9 cellular contexts compared by ENCODE assay signal in the genomic region with DNA sequence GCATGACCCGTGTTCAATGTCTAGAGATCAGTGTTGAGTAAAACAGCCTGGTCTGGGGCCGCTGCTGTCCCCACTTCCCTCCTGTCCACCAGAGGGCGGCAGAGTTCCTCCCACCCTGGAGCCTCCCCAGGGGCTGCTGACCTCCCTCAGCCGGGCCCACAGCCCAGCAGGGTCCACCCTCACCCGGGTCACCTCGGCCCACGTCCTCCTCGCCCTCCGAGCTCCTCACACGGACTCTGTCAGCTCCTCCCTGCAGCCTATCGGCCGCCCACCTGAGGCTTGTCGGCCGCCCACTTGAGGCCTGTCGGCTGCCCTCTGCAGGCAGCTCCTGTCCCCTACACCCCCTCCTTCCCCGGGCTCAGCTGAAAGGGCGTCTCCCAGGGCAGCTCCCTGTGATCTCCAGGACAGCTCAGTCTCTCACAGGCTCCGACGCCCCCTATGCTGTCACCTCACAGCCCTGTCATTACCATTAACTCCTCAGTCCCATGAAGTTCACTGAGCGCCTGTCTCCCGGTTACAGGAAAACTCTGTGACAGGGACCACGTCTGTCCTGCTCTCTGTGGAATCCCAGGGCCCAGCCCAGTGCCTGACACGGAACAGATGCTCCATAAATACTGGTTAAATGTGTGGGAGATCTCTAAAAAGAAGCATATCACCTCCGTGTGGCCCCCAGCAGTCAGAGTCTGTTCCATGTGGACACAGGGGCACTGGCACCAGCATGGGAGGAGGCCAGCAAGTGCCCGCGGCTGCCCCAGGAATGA. TPM values are rescaled to one million over a fixed set of nuclear protein-coding genes. Genes with fewer than 3 reads are reported as not detected.
DNase-seq lines count a peak whose midpoint lies in the region; ATAC-seq and TF ChIP-seq lines count a peak whose summit lies in the region.
"Had no signal": no experiment of that assay in that cellular context is flagged by ENCODE, and none has a peak within 500 bp of the region (broad histone marks: within the 10 kb centered on the region; RNA-seq: fewer than 3 reads in every experiment).

No MANE protein-coding gene starts in this region.

- DNase-seq in BJ (ENCODE audit: low read depth) (no peak), H9 (peak; percentile 90), NCI-H2227 treated with DMSO at 0.1 percent for 48 hours (lab: John Stamatoyannopoulos, UW) (peak; percentile 82), choroid plexus epithelial cell (ENCODE audit: low read depth) (peak; percentile 39), lung microvascular endothelial cell (ENCODE audit: low read depth in 2 of 2) (peak; percentile 40 to 50)
- peak; percentile 56 to 64 for DNase-seq in activated CD4-positive, alpha-beta T cell treated with anti-CD3 and anti-CD28 coated beads for 24 hours (ENCODE audit: low read depth in 2 of 2)
- peak; percentile 38 to 49 for DNase-seq in stimulated activated CD8-positive, alpha-beta memory T cell treated with anti-CD3 and anti-CD28 coated beads, Interleukin-7, amount 100 ng/mL, for 4 hours (ENCODE audit: low read depth in 2 of 2)

- WGBS in H9 (ENCODE audit: extremely low coverage, insufficient read length, low lambda C conversion rate) = no CpG with 5 or more reads among the region's 26 CpGs

- H3K4me3 Mint-ChIP-seq in H9 = peak overlapping the region in 1 of 2 experiments; percentile 71; a peak in 3 of 5 replicates

- H3K27me3 Mint-ChIP-seq in H9 (ENCODE audit: low read depth) = peaks cover 2% of the 10 kb centered on the region

- H3K9me3 ChIP-seq in H9 (ENCODE audit: control insufficient read depth, low read depth, low read length) = peaks cover 14% of the 10 kb centered on the region

- no peak overlapping the region for H2BK12ac ChIP-seq in H9 (ENCODE audit: insufficient read length, low read depth, low read length)

- TF ChIP-seq CTCF in BJ (IDR thresholded peaks at IDR 0.05; ENCODE audit: insufficient read depth, low read depth, low read length) (peak; percentile 57), H9 (conservative IDR thresholded peaks at IDR 0.05) (peak; percentile 57), choroid plexus epithelial cell (conservative IDR thresholded peaks at IDR 0.05; ENCODE audit: low read depth, low read length) (peak; percentile 66)

- peak overlapping the region; percentile 38 for H3K4me2 ChIP-seq in H9 (ENCODE audit: insufficient read depth, insufficient read length, low read length)

- H3K4me1 ChIP-seq in H9 (ENCODE audit: insufficient read depth, low read length) = no peaks in the 10 kb centered on the region

- H3K27me3 ChIP-seq in BJ (ENCODE audit: control insufficient read depth, insufficient read depth, low read length) (no peaks in the 10 kb centered on the region), H9 (ENCODE audit: insufficient read depth, low read length) (no peaks in the 10 kb centered on the region)

- no peak overlapping the region for H2BK5ac ChIP-seq in H9 (ENCODE audit: insufficient read length, low read length)

- H2BK20ac ChIP-seq in H9 (ENCODE audit: low read depth, low read length, poor library complexity, severe bottlenecking) = no peak overlapping the region

- no peak overlapping the region for H2AK5ac ChIP-seq in H9 (ENCODE audit: insufficient read length, low read length)

- H2BK15ac ChIP-seq in H9 (ENCODE audit: low read depth, low read length) = no peak overlapping the region

- H3K14ac ChIP-seq in H9 (ENCODE audit: insufficient read depth, low read length) = no peak overlapping the region

- H3K18ac ChIP-seq in H9 (ENCODE audit: insufficient read length, low read depth, low read length) = no peak overlapping the region

- H3K4me1 Mint-ChIP-seq in H9 = no peaks in the 10 kb centered on the region

- POLR2A ChIA-PET in BJ (lab: Charles Lee) = no interaction called here

- no peak overlapping the region for H3K4ac ChIP-seq in H9 (ENCODE audit: low read depth, low read length)

- no peak overlapping the region for H3K23ac ChIP-seq in H9 (ENCODE audit: insufficient read length, low read depth, low read length)

- no peak overlapping the region for H3K9ac ChIP-seq in H9 (ENCODE audit: extremely low read depth, insufficient read length, low read length)

- H3K27ac Mint-ChIP-seq in H9 = no peak overlapping the region

- H4K20me1 ChIP-seq in H9 (ENCODE audit: control insufficient read depth, insufficient read depth, insufficient read length) = peaks cover 4% of the 10 kb centered on the region

- no peaks in the 10 kb centered on the region for H3K36me3 ChIP-seq in BJ (ENCODE audit: control insufficient read depth, insufficient read depth, low read length)

- CTCF ChIA-PET in BJ (lab: Yijun Ruan, JAX) = interaction anchor here (0.8 to 1.4 kb wide), 5 partner anchors 10 to 110 kb away, joined by 3 to 5 read pairs (median 3); a partner anchor contains a TSS

- H3K56ac ChIP-seq in H9 (ENCODE audit: insufficient read length, low read depth, low read length) = no peak overlapping the region

- H3K4me3 ChIP-seq in BJ (ENCODE audit: low read depth, low read length) (no peak overlapping the region), choroid plexus epithelial cell (ENCODE audit: low read depth, low read length) (no peak overlapping the region)

- no peaks in the 10 kb centered on the region for H3K79me2 ChIP-seq in H9 (ENCODE audit: insufficient read depth, low read length)

- no peak overlapping the region for H4K91ac ChIP-seq in H9 (ENCODE audit: insufficient read length, low read depth, low read length)

- peaks cover 81 to 96% of the 10 kb centered on the region in 2 experiments for H3K9me3 Mint-ChIP-seq in H9

- no peak overlapping the region for H3K27ac ChIP-seq in H9 (ENCODE audit: insufficient read length, low read depth, low read length)

- no peak for ATAC-seq in HG02884 (IDR thresholded peaks at IDR 0.05; ENCODE audit: unreplicated experiment)

- H3K79me1 ChIP-seq in H9 (ENCODE audit: insufficient read depth, low read depth, low read length, poor library complexity, severe bottlenecking) = no peaks in the 10 kb centered on the region

- no peak overlapping the region for H4K8ac ChIP-seq in H9 (replicated peaks; ENCODE audit: insufficient read length, low read depth, low read length)

- H3K36me3 Mint-ChIP-seq in H9 (ENCODE audit: insufficient read depth in 1 of 3, low read depth in 3 of 3) = peaks cover 3 to 39% (median 8%) of the 10 kb centered on the region in 3 experiments; a peak in 4 of 7 replicates

- no peak overlapping the region for H2BK120ac ChIP-seq in H9 (ENCODE audit: low read depth, low read length, poor library complexity, severe bottlenecking)

- no peaks in the 10 kb centered on the region for H3K23me2 ChIP-seq in H9 (ENCODE audit: insufficient read length, low read depth, low read length, poor library complexity, severe bottlenecking)

- no peak overlapping the region for H2AFZ ChIP-seq in H9 (ENCODE audit: low read length)

- no peak overlapping the region for H4K5ac ChIP-seq in H9 (ENCODE audit: insufficient read length, low read depth, low read length)

- H3T11ph ChIP-seq in H9 (ENCODE audit: low read length) = no peak overlapping the region

RNA-seq across cellular contexts. Expression of a gene that starts 1.5 kb away (rescaled TPM):
- not detected in 2 replicates for polyA plus RNA-seq in BJ (2011; rRNA removed)
- polyA minus RNA-seq in BJ (2011; rRNA and poly(A)+ RNA removed) = not detected in 2 replicates
- not detected in 2 replicates for total RNA-seq in H9 (2021)
- total RNA-seq in lung microvascular endothelial cell = not detected in 2 replicates
- total RNA-seq: urinary bladder had no signal
- polyA plus RNA-seq: urinary bladder had no signal

RNA-seq across cellular contexts. Expression of a gene that starts 18.9 kb away (rescaled TPM):
- polyA plus RNA-seq in BJ (2011; rRNA removed) = not detected in 2 replicates
- not detected in 2 replicates for polyA minus RNA-seq in BJ (2011; rRNA and poly(A)+ RNA removed)
- total RNA-seq in H9 (2021) (not detected in 2 replicates), lung microvascular endothelial cell (0.44 and 0.60 TPM in 2 replicates)
- total RNA-seq: urinary bladder had no signal
- polyA plus RNA-seq: urinary bladder had no signal

RNA-seq across cellular contexts. Expression of a gene that starts 48.4 kb away (rescaled TPM):
- polyA plus RNA-seq in BJ (2011; rRNA removed) = not detected in 2 replicates
- not detected in 2 replicates for polyA minus RNA-seq in BJ (2011; rRNA and poly(A)+ RNA removed)
- total RNA-seq in H9 (2021) = not detected in 2 replicates
- not detected in 2 replicates for total RNA-seq in lung microvascular endothelial cell
- polyA plus RNA-seq: urinary bladder had no signal
